ENCODE assay signal across 19 cellular contexts in the genomic region with DNA sequence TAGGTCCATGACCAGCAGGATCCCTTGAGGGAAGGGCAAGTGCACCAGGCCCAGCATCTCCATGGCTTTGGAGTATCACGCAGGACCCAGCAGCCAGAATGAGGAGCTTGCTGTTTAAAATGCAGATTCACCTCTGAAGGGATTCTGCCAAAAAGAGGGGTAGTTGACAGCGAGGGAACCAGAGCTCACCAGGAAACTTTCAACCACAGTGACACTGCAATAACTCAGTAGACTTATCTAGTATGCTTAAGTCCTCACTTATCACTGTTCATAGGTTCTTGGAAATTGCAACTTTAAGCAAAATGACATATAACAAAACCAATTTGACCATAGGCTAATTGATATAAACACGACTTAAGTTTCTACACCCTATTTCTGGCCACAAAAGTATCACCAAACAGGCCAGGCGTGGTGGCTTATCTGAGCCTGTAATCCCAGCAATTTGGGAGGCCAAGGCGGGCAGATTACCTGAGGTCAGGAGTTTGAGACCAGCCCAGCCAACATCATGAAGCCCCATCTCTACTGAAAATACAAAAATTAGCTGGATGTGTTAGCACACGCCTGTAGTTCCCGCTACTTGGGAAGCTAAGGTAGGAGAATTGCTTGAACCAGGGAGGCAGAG.
"Had no signal": no experiment of that assay in that cellular context is flagged by ENCODE, and none has a peak within 500 bp of the region (broad histone marks: within the 10 kb centered on the region; RNA-seq: fewer than 3 reads in every experiment).

No MANE protein-coding gene starts in this region.

- H3K36me3 Mint-ChIP-seq: mesothelial cell of epicardium had no signal

- H3K27me3 ChIP-seq: brain microvascular endothelial cell, colonic mucosa, gastrocnemius medialis, left lung, sigmoid colon, thyroid gland had no signal

- H3K4me1 Mint-ChIP-seq: central memory CD8-positive, alpha-beta T cell; mesothelial cell of epicardium; nephron had no signal

- H3K9me3 Mint-ChIP-seq: activated T-cell treated with anti-CD3 and anti-CD28 coated beads, Interleukin-2, amount 50 U/mL, for 24 hours; activated T-helper 2 cell treated with anti-CD3 and anti-CD28 coated beads, Interferon-gamma antibody, Interleukin-2, Interleukin-4, amounts not matched to agents 10 μg/mL and 5 μg/mL and 100 μg/mL, durations not matched to agents 14 hours and 24 hours and 36 hours; central memory CD8-positive, alpha-beta T cell had no signal

- H3K4me1 ChIP-seq: colonic mucosa, sigmoid colon, thyroid gland had no signal

- H3K27me3 Mint-ChIP-seq: activated T-cell treated with anti-CD3 and anti-CD28 coated beads, Interleukin-2, amount 50 U/mL, for 24 hours; central memory CD8-positive, alpha-beta T cell had no signal

- H3K27ac Mint-ChIP-seq: activated T-cell treated with anti-CD3 and anti-CD28 coated beads, Interleukin-2, amount 50 U/mL, for 24 hours; activated T-helper 2 cell treated with anti-CD3 and anti-CD28 coated beads, Interferon-gamma antibody, Interleukin-2, Interleukin-4, amounts not matched to agents 10 μg/mL and 5 μg/mL and 100 μg/mL, durations not matched to agents 14 hours and 24 hours and 36 hours; mesothelial cell of epicardium; nephron had no signal

- ATAC-seq: gastrocnemius medialis, left lung had no signal

- H3K4me3 ChIP-seq: colonic mucosa, gastrocnemius medialis, left lung, sigmoid colon, thyroid gland had no signal

- H3K36me3 ChIP-seq: brain microvascular endothelial cell, colonic mucosa, gastrocnemius medialis, left lung, sigmoid colon, thyroid gland, WERI-Rb-1 had no signal

- H3K27ac ChIP-seq: brain microvascular endothelial cell, colonic mucosa, gastrocnemius medialis, sigmoid colon, thyroid gland, WERI-Rb-1 had no signal

- H3K4me3 Mint-ChIP-seq: activated T-cell treated with anti-CD3 and anti-CD28 coated beads, Interleukin-2, amount 50 U/mL, for 24 hours; central memory CD8-positive, alpha-beta T cell; mesothelial cell of epicardium; nephron had no signal

- DNase-seq: activated CD4-positive, alpha-beta T cell treated with anti-CD3 and anti-CD28 coated beads for 1 hour; activated CD4-positive, alpha-beta T cell treated with anti-CD3 and anti-CD28 coated beads, Interleukin-2, amount 50 U/mL, for 4 hours; activated naive CD4-positive, alpha-beta T cell treated with anti-CD3 and anti-CD28 coated beads, Interleukin-2, amount 50 U/mL, for 16 hours; activated T-cell treated with anti-CD3 and anti-CD28 coated beads, Interleukin-2, amount 50 U/mL, for 24 hours; aorta; brain microvascular endothelial cell; colonic mucosa; gastrocnemius medialis; head of caudate nucleus; left lung; nucleus accumbens; sigmoid colon; stimulated activated naive CD4-positive, alpha-beta T cell; thyroid gland; WERI-Rb-1 had no signal

- H3K9me3 ChIP-seq: colonic mucosa, gastrocnemius medialis, left lung, sigmoid colon, thyroid gland had no signal
